ENCODE assay signal across 10 cellular contexts in the genomic region with DNA sequence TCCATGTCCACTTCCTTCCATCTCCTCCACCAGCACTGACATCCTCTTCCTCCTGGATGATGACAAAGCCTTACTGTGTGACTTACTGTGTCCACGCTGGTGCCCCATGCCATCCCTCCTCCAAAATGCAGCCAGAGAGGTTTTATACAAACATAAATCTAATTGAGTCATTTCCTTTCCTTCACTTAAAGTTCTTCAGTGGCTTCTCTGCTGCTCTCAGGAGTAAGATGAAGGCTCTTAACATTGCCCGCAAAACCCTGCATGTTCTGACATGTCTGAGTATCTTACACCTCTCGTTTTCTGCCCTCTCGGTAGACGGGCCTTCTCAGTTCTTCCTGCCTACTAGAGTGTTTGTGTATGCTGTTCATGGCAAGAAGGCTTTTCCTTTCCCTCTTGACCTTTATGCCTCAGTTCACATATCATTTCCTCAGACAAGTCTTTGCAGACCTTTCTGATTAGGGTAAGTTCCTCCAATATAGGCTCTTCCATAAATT.
DNase-seq lines count a peak whose midpoint lies in the region; ATAC-seq and FAIRE-seq lines count a peak whose summit lies in the region.
"Had no signal": no experiment of that assay in that cellular context is flagged by ENCODE, and none has a peak within 500 bp of the region (broad histone marks: within the 10 kb centered on the region; RNA-seq: fewer than 3 reads in every experiment).

No MANE protein-coding gene starts in this region.

- peak; percentile 96 for FAIRE-seq in GM18507 (lab: Jason Lieb, UNC)

- peak; percentile 55 for ATAC-seq in GM21529 (IDR thresholded peaks at IDR 0.05; ENCODE audit: unreplicated experiment)
- ATAC-seq in HG03460 (IDR thresholded peaks at IDR 0.05; ENCODE audit: unreplicated experiment): peak; percentile 69
- no peak for ATAC-seq in left cardiac atrium
- ATAC-seq: T-cell had no signal

- DNase-seq in GM18507 (ENCODE audit: extremely low spot score, insufficient read length, low read depth): no peak
- DNase-seq in dermis blood vessel endothelial cell: peak; percentile 46
- no peak for DNase-seq in hypothalamus (lab: John Stamatoyannopoulos, UW)
- DNase-seq in stimulated activated CD4-positive, alpha-beta T cell treated with anti-CD3 and anti-CD28 coated beads, Interleukin-4, amount 100 ng/mL, for 1 hour: no peak
- no peak for DNase-seq in left cardiac atrium
- no peak for DNase-seq in COR-L47 (lab: John Stamatoyannopoulos, UW)
- DNase-seq: cortex of kidney, T-cell had no signal

- intact Hi-C loops in left cardiac atrium (cut with DNase I): no loop called here

Comparison
In these comparisons a context has a peak if more than half of its experiments do, and no peak if none do; other contexts are left out.
1. ATAC-seq: peak in GM21529 (single experiment) and HG03460 (single experiment); none in left cardiac atrium (0 of 2).